ENCODE assay signal across 23 cellular contexts in genomic region chr19:13315495-13315894, GRCh38.
"Had no signal": no experiment of that assay in that cellular context is flagged by ENCODE, and none has a peak within 500 bp of the region (broad histone marks: within the 10 kb centered on the region; RNA-seq: fewer than 3 reads in every experiment).

No MANE protein-coding gene starts in this region.

- H3K27ac ChIP-seq: PC-9, SK-N-MC had no signal

- ATAC-seq: activated T-helper 17 cell treated with anti-CD3 and anti-CD28 coated beads, Interleukin-2, amount 50 U/mL, for 72 hours; K562; T-cell had no signal

- DNase-seq: activated B cell treated with CpG ODN at 0.5 μM for 24 hours; activated CD4-positive, alpha-beta memory T cell treated with anti-CD3 and anti-CD28 coated beads, Interleukin-2, amount 10 ng/mL, durations not matched to agents 7 days and 5 days; activated CD4-positive, alpha-beta T cell treated with anti-CD3 and anti-CD28 coated beads, Interleukin-2, amount 10 ng/mL, durations not matched to agents 7 days and 5 days; activated gamma-delta T cell; activated naive CD4-positive, alpha-beta T cell treated with anti-CD3 and anti-CD28 coated beads for 36 hours; activated T-cell treated with anti-CD3 and anti-CD28 coated beads for 4 hours; activated T-cell treated with anti-CD3 and anti-CD28 coated beads, Interleukin-2, amount 50 U/mL, for 48 hours; Karpas-422; NCI-H1048; NCI-H146; NCI-H187 treated with DMSO at 0.1 percent for 48 hours; NCI-H2081 treated with DMSO at 0.1 percent for 48 hours; NCI-H446; NCI-H524; PC-9; T-cell; T-helper 2 cell; T1000 had no signal

- H3K4me3 ChIP-seq: K562, PC-9, SK-N-MC had no signal

- FAIRE-seq: astrocyte, K562, TTC549 had no signal
